ENCODE assay signal across 14 cellular contexts in the genomic region with DNA sequence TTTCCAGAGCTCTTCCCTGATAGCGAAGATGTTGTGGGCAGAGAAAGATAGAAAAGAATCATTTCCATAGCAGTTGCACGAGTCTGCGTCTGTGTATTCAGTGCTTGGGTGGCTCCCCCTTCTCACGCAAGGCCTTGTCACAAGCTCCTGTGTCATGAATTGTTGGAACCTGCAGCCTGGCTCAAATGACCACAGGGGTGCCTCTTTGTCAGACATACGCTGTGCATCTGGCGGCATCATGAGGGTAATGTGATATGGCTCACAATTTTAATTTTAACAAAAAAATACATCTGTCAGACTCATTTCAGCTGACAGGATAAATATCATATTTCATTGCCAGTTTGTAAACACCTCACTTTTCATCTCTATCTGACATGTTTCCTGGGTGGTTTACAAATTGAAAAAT.
DNase-seq lines count a peak whose midpoint lies in the region; ATAC-seq and TF ChIP-seq lines count a peak whose summit lies in the region.
"Had no signal": no experiment of that assay in that cellular context is flagged by ENCODE, and none has a peak within 500 bp of the region (broad histone marks: within the 10 kb centered on the region; RNA-seq: fewer than 3 reads in every experiment).

No MANE protein-coding gene starts in this region.

- H3K27me3 Mint-ChIP-seq in WTC11 (ENCODE audit: low read depth), result no peaks in the 10 kb centered on the region

- H3K9me3 Mint-ChIP-seq in WTC11, result peaks cover 4% of the 10 kb centered on the region

- H3K4me3 ChIP-seq in psoas muscle, result peak overlapping the region; percentile 13
- H3K4me3 ChIP-seq in PC-9, result no peak overlapping the region
- H3K4me3 ChIP-seq: adrenal gland, HAP-1, transverse colon had no signal

- H3K4me2 ChIP-seq in PC-9, result no peak overlapping the region

- H2AFZ ChIP-seq in PC-9, result no peak overlapping the region

- no peaks in the 10 kb centered on the region for H4K20me1 ChIP-seq in PC-9 (ENCODE audit: insufficient read depth)

- peaks cover 0 to 35% of the 10 kb centered on the region in 2 donors for H3K36me3 ChIP-seq in psoas muscle (ENCODE audit: insufficient read depth in 1 of 2, low read depth in 1 of 2)
- H3K36me3 ChIP-seq in PC-9 (ENCODE audit: low read depth), result no peaks in the 10 kb centered on the region
- H3K36me3 ChIP-seq: adrenal gland, HAP-1, transverse colon had no signal

- no peak overlapping the region for H3K4me3 Mint-ChIP-seq in WTC11

- H3K9me2 ChIP-seq in PC-9 (ENCODE audit: insufficient read depth), result no peaks in the 10 kb centered on the region

- H3K36me3 Mint-ChIP-seq in WTC11, result peaks cover 2% of the 10 kb centered on the region

- TF ChIP-seq CTCF in WTC11 (IDR thresholded peaks at IDR 0.05) (no peak), psoas muscle (IDR thresholded peaks at IDR 0.05) (no peak), PC-9 (conservative IDR thresholded peaks at IDR 0.05) (no peak)

- H3F3A ChIP-seq in PC-9 (ENCODE audit: insufficient read depth, low read depth), result no peaks in the 10 kb centered on the region

- CTCF ChIA-PET in WTC11 (lab: Charles Lee), result no interaction called here
- CTCF ChIA-PET in PC-9 (lab: Charles Lee), result no interaction called here

- H3K27me3 ChIP-seq in psoas muscle (ENCODE audit: insufficient read depth in 3 of 3, low read length in 2 of 3), result no peaks in the 10 kb centered on the region
- no peaks in the 10 kb centered on the region for H3K27me3 ChIP-seq in PC-9 (ENCODE audit: insufficient read depth, low read depth)
- H3K27me3 ChIP-seq: adrenal gland, transverse colon had no signal

- peaks cover 6% of the 10 kb centered on the region for H3K4me1 Mint-ChIP-seq in WTC11

- BruUV-seq in PC-9 (replicated peaks; lab: Mats Ljungman, UMichigan), result no TSS peak

- intact Hi-C loops in psoas muscle (cut with DNase I), result loop anchor here in 1 of 2 donors (10.0 kb wide), 2 partner anchors 169 to 319 kb away; no protein-coding TSS in a partner anchor
- intact Hi-C loops in PC-9 (cut with micrococcal nuclease; ENCODE audit: unreplicated experiment), result no loop called here

- H3K27ac ChIP-seq in psoas muscle (peak overlapping the region; percentile 88), PC-9 (no peak overlapping the region)
- H3K27ac ChIP-seq: adrenal gland, transverse colon had no signal

- POLR2A ChIA-PET in WTC11 (lab: Charles Lee) (no interaction called here), PC-9 (lab: Charles Lee; ENCODE audit: unreplicated experiment) (no interaction called here)

- peak overlapping the region; percentile 68; the same call in 1 of the 2 replicates for H3K27ac Mint-ChIP-seq in WTC11

- H3K4me1 ChIP-seq in psoas muscle (peaks cover 33% of the 10 kb centered on the region), PC-9 (replicated peaks; ENCODE audit: insufficient read depth) (no peaks in the 10 kb centered on the region)
- H3K4me1 ChIP-seq: adrenal gland, transverse colon had no signal

- 34 to 44% (median 37%) methylated on average over 6 of the region's 6 CpGs for WGBS in psoas muscle, 3 donors

- ATAC-seq in WTC11, result no peak
- peak; percentile 84 to 90 (median 88) for ATAC-seq in psoas muscle
- ATAC-seq in HG02623 (IDR thresholded peaks at IDR 0.05; ENCODE audit: unreplicated experiment), result no peak

- no peaks in the 10 kb centered on the region for H3K79me2 ChIP-seq in PC-9 (ENCODE audit: low read depth)

- H3K9me3 ChIP-seq in psoas muscle (no peaks in the 10 kb centered on the region), PC-9 (ENCODE audit: insufficient read depth, low read depth) (no peaks in the 10 kb centered on the region)
- H3K9me3 ChIP-seq: adrenal gland, HAP-1, transverse colon had no signal

- DNase-seq in NCI-H1417 (lab: John Stamatoyannopoulos, UW), result peak; percentile 73 to 91 (median 89)
- DNase-seq in NCI-H2171 (lab: John Stamatoyannopoulos, UW), result peak; percentile 91
- no peak for DNase-seq in WTC11 (ENCODE audit: low spot score)
- peak; percentile 39 to 76 for DNase-seq in psoas muscle
- DNase-seq in PC-9, result no peak
- DNase-seq in midbrain (lab: John Stamatoyannopoulos, UW), result no peak
- DNase-seq: adrenal gland; central memory CD4-positive, alpha-beta T cell; hypothalamus; IMR-90; kidney glomerular epithelial cell; transverse colon had no signal

TF ChIP-seq in WTC11, 78 proteins besides CTCF, POLR2A, EP300 and RAD21:
- TF ChIP-seq TEAD4 (CRISPR knock-in tag; IDR thresholded peaks at IDR 0.05), result no peak
- TF ChIP-seq ZNF232 (CRISPR knock-in tag; IDR thresholded peaks at IDR 0.05), result no peak
- TF ChIP-seq, protein P1, sequence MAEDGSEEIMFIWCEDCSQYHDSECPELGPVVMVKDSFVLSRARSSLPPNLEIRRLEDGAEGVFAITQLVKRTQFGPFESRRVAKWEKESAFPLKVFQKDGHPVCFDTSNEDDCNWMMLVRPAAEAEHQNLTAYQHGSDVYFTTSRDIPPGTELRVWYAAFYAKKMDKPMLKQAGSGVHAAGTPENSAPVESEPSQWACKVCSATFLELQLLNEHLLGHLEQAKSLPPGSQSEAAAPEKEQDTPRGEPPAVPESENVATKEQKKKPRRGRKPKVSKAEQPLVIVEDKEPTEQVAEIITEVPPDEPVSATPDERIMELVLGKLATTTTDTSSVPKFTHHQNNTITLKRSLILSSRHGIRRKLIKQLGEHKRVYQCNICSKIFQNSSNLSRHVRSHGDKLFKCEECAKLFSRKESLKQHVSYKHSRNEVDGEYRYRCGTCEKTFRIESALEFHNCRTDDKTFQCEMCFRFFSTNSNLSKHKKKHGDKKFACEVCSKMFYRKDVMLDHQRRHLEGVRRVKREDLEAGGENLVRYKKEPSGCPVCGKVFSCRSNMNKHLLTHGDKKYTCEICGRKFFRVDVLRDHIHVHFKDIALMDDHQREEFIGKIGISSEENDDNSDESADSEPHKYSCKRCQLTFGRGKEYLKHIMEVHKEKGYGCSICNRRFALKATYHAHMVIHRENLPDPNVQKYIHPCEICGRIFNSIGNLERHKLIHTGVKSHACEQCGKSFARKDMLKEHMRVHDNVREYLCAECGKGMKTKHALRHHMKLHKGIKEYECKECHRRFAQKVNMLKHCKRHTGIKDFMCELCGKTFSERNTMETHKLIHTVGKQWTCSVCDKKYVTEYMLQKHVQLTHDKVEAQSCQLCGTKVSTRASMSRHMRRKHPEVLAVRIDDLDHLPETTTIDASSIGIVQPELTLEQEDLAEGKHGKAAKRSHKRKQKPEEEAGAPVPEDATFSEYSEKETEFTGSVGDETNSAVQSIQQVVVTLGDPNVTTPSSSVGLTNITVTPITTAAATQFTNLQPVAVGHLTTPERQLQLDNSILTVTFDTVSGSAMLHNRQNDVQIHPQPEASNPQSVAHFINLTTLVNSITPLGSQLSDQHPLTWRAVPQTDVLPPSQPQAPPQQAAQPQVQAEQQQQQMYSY (CRISPR knock-in tag; IDR thresholded peaks at IDR 0.05), result no peak
- no peak for TF ChIP-seq JUN (CRISPR knock-in tag; IDR thresholded peaks at IDR 0.05)
- no peak for TF ChIP-seq ZNF423 (CRISPR knock-in tag; IDR thresholded peaks at IDR 0.05)
- TF ChIP-seq RELA (CRISPR knock-in tag; IDR thresholded peaks at IDR 0.05; ENCODE audit: borderline replicate concordance), result no peak
- TF ChIP-seq CBFB (CRISPR knock-in tag; IDR thresholded peaks at IDR 0.05; ENCODE audit: low read depth), result no peak
- TF ChIP-seq, protein P2, sequence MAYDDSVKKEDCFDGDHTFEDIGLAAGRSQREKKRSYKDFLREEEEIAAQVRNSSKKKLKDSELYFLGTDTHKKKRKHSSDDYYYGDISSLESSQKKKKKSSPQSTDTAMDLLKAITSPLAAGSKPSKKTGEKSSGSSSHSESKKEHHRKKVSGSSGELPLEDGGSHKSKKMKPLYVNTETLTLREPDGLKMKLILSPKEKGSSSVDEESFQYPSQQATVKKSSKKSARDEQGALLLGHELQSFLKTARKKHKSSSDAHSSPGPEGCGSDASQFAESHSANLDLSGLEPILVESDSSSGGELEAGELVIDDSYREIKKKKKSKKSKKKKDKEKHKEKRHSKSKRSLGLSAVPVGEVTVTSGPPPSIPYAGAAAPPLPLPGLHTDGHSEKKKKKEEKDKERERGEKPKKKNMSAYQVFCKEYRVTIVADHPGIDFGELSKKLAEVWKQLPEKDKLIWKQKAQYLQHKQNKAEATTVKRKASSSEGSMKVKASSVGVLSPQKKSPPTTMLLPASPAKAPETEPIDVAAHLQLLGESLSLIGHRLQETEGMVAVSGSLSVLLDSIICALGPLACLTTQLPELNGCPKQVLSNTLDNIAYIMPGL (CRISPR knock-in tag; IDR thresholded peaks at IDR 0.05), result no peak
- no peak for TF ChIP-seq ZNF263 (CRISPR knock-in tag; IDR thresholded peaks at IDR 0.05; ENCODE audit: low read depth)

Comparison
In these comparisons a context has a peak if more than half of its experiments do, and no peak if none do; other contexts are left out.
1. DNase-seq: peak in NCI-H1417 (3 of 3), NCI-H2171 (single experiment) and psoas muscle (2 of 2); none in WTC11 (single experiment), PC-9 (0 of 2) and midbrain (single experiment).
2. ATAC-seq: peak in psoas muscle (4 of 4); none in WTC11 (single experiment) and HG02623 (single experiment).